19 cellular contexts compared by ENCODE assay signal in genomic region chr7:26112341-26112740, GRCh38. TPM values are rescaled to one million over a fixed set of nuclear protein-coding genes. Genes with fewer than 3 reads are reported as not detected.
DNase-seq lines count a peak whose midpoint lies in the region; ATAC-seq, FAIRE-seq and TF ChIP-seq lines count a peak whose summit lies in the region.
"Had no signal": no experiment of that assay in that cellular context is flagged by ENCODE, and none has a peak within 500 bp of the region (broad histone marks: within the 10 kb centered on the region; RNA-seq: fewer than 3 reads in every experiment).

No MANE protein-coding gene starts in this region.

- TF ChIP-seq CTCF in K562 (IDR thresholded peaks at IDR 0.05 in 2 of 3, conservative IDR thresholded peaks at IDR 0.05 in 1 of 3; ENCODE audit: insufficient read depth in 2 of 3, low read depth in 1 of 3, low read length in 3 of 3) (no peak; a peak in 1 of 6 replicates), neural progenitor cell (IDR thresholded peaks at IDR 0.05) (no peak), heart left ventricle (IDR thresholded peaks at IDR 0.05) (no peak)

- in situ Hi-C loops in K562 (cut with MboI) = no loop called here

- no peak for DNase-seq in activated CD4-positive, alpha-beta T cell treated with anti-CD3 and anti-CD28 coated beads, Interleukin-2, amount 10 ng/mL, durations not matched to agents 7 days and 5 days
- DNase-seq in activated CD4-positive, alpha-beta T cell treated with anti-CD3 and anti-CD28 coated beads for 36 hours = no peak
- DNase-seq in T-cell (no peak), K562 (ENCODE audit: extremely low read depth in 1 of 4, low spot score in 3 of 4) (no peak), neural progenitor cell (ENCODE audit: low spot score) (no peak), heart left ventricle (no peak)
- DNase-seq: Caco-2; CD4-positive, alpha-beta T cell; DMS153; DND-41 had no signal

- H3K27me3 ChIP-seq in K562 (ENCODE audit: control insufficient read depth in 2 of 2, insufficient read depth in 2 of 2, low read length in 2 of 2) (peaks cover 17 to 24% of the 10 kb centered on the region in 2 experiments), neural progenitor cell (no peaks in the 10 kb centered on the region), heart left ventricle (peaks cover 0 to 16% (median 3%) of the 10 kb centered on the region in 9 donors)
- H3K27me3 ChIP-seq: BLaER1 had no signal

- H3K36me3 Mint-ChIP-seq in activated CD4-positive, alpha-beta T cell treated with anti-CD3 and anti-CD28 coated beads, Interleukin-2, amount 10 ng/mL, durations not matched to agents 7 days and 5 days (ENCODE audit: low read depth) = no peaks in the 10 kb centered on the region
- no peaks in the 10 kb centered on the region for H3K36me3 Mint-ChIP-seq in activated CD4-positive, alpha-beta T cell treated with anti-CD3 and anti-CD28 coated beads for 36 hours (ENCODE audit: low read depth)
- H3K36me3 Mint-ChIP-seq in T-cell (no peaks in the 10 kb centered on the region), neural progenitor cell (peaks cover 2% of the 10 kb centered on the region)

- POLR2A ChIA-PET in activated CD4-positive, alpha-beta T cell treated with anti-CD3 and anti-CD28 coated beads, Interleukin-2, amount 10 ng/mL, durations not matched to agents 7 days and 5 days (lab: Charles Lee) = no interaction called here
- POLR2A ChIA-PET in activated CD4-positive, alpha-beta T cell treated with anti-CD3 and anti-CD28 coated beads for 36 hours (lab: Charles Lee) = no interaction called here
- POLR2A ChIA-PET in T-cell (lab: Charles Lee) (interaction anchor here in 1 of 2 donors (0.5 to 0.9 kb wide), 2 partner anchors 40 to 83 kb away, joined by 3 to 7 read pairs; partner anchors contain the start of gene NFE2L3), K562 (lab: Yijun Ruan, JAX) (interaction anchor here (0.5 to 1.4 kb wide), 2 partner anchors 16 to 90 kb away, joined by 3 read pairs; no protein-coding TSS in a partner anchor)

- H3K79me2 ChIP-seq in K562 (ENCODE audit: control insufficient read depth, insufficient read depth, low read length) (no peaks in the 10 kb centered on the region), neural progenitor cell (ENCODE audit: low read depth) (no peaks in the 10 kb centered on the region)

- H3K9me1 ChIP-seq in K562 (ENCODE audit: control insufficient read depth, insufficient read depth, low read length) = no peaks in the 10 kb centered on the region

- FAIRE-seq in K562 (lab: Jason Lieb, UNC) = no peak
- FAIRE-seq: GM19239 had no signal

- WGBS in K562 (ENCODE audit: insufficient coverage, low coverage, missing lambda C conversion rate) = 13% methylated on average over 3 of the region's 3 CpGs
- 75 to 93% (median 91%) methylated on average over 3 of the region's 3 CpGs for WGBS in heart left ventricle, 4 donors

- H3K9ac ChIP-seq in K562 (ENCODE audit: insufficient read depth in 1 of 2, low read depth in 2 of 2, low read length in 2 of 2) (no peak overlapping the region), neural progenitor cell (no peak overlapping the region)
- H3K9ac ChIP-seq: BLaER1 had no signal

- H4K20me1 ChIP-seq in K562 (replicated peaks; ENCODE audit: control insufficient read depth, insufficient read depth, low read length) (no peaks in the 10 kb centered on the region), neural progenitor cell (ENCODE audit: low read depth) (no peaks in the 10 kb centered on the region)
- H4K20me1 ChIP-seq: BLaER1 had no signal

- H2AFZ ChIP-seq in K562 (ENCODE audit: low read depth, low read length) = no peak overlapping the region
- H2AFZ ChIP-seq in neural progenitor cell (replicated peaks) = peak overlapping the region; percentile 27
- H2AFZ ChIP-seq: GM23338 had no signal

- no peaks in the 10 kb centered on the region for H3K9me3 ChIP-seq in K562 (replicated peaks; ENCODE audit: control insufficient read depth, insufficient read depth, low read depth, low read length)
- H3K9me3 ChIP-seq in neural progenitor cell (ENCODE audit: low read depth) = no peaks in the 10 kb centered on the region
- H3K9me3 ChIP-seq in heart left ventricle = no peaks in the 10 kb centered on the region
- H3K9me3 ChIP-seq: BLaER1, Caco-2, HAP-1 had no signal

- intact Hi-C loops in activated CD4-positive, alpha-beta T cell treated with anti-CD3 and anti-CD28 coated beads for 36 hours (cut with DNase I, micrococcal nuclease) = no loop called here
- intact Hi-C loops in K562 (cut with micrococcal nuclease) = no loop called here
- intact Hi-C loops in heart left ventricle (cut with DNase I) = no loop called here

- H3K4me3 Mint-ChIP-seq in activated CD4-positive, alpha-beta T cell treated with anti-CD3 and anti-CD28 coated beads, Interleukin-2, amount 10 ng/mL, durations not matched to agents 7 days and 5 days = no peak overlapping the region
- H3K4me3 Mint-ChIP-seq in activated CD4-positive, alpha-beta T cell treated with anti-CD3 and anti-CD28 coated beads for 36 hours = no peak overlapping the region
- H3K4me3 Mint-ChIP-seq in T-cell (no peak overlapping the region), neural progenitor cell (no peak overlapping the region)
- H3K4me3 Mint-ChIP-seq: B cell; CD14-positive monocyte; CD4-positive, alpha-beta T cell; GM23338 had no signal

- CTCF ChIA-PET in activated CD4-positive, alpha-beta T cell treated with anti-CD3 and anti-CD28 coated beads, Interleukin-2, amount 10 ng/mL, durations not matched to agents 7 days and 5 days (lab: Charles Lee) = interaction anchor here (0.5 to 1.3 kb wide), 3 partner anchors 16 to 59 kb away, joined by 3 to 4 read pairs (median 4); no protein-coding TSS in a partner anchor
- CTCF ChIA-PET in activated CD4-positive, alpha-beta T cell treated with anti-CD3 and anti-CD28 coated beads for 36 hours (lab: Charles Lee) = interaction anchor here (0.6 to 1.5 kb wide), 5 partner anchors 7 to 400 kb away, joined by 3 to 5 read pairs (median 4); no protein-coding TSS in a partner anchor
- CTCF ChIA-PET in T-cell (lab: Charles Lee) (interaction anchor here (0.7 to 1.4 kb wide), 5 partner anchors 19 to 1433 kb away, joined by 3 to 10 read pairs (median 4); no protein-coding TSS in a partner anchor), K562 (lab: Yijun Ruan, JAX; ENCODE audit: low intra/inter-chr PET ratio) (no interaction called here)

- no TSS peak for BruUV-seq in K562 (replicated peaks; lab: Mats Ljungman, UMichigan)

- H3K27ac ChIP-seq in K562 (ENCODE audit: extremely low read depth, low read depth, low read length) (no peak overlapping the region), neural progenitor cell (no peak overlapping the region), heart left ventricle (no peak overlapping the region)
- H3K27ac ChIP-seq: 22Rv1, BLaER1 had no signal

- H3K4me2 ChIP-seq in K562 (ENCODE audit: insufficient read depth, low read length) (no peak overlapping the region), neural progenitor cell (no peak overlapping the region)
- H3K4me2 ChIP-seq: BLaER1, GM23338 had no signal

- no peak for ATAC-seq in activated CD4-positive, alpha-beta T cell treated with anti-CD3 and anti-CD28 coated beads for 36 hours
- ATAC-seq in T-cell (replicated peaks in 1 of 4) = peak in 3 of 4 experiments; percentile 37 to 44 (median 41)
- no peak for ATAC-seq in K562
- no peak for ATAC-seq in GM19328 (IDR thresholded peaks at IDR 0.05; ENCODE audit: unreplicated experiment)
- no peak for ATAC-seq in heart left ventricle
- ATAC-seq in HG02885 (IDR thresholded peaks at IDR 0.05; ENCODE audit: poor library complexity, unreplicated experiment) = no peak
- ATAC-seq: GM23338 had no signal

- H3K4me1 ChIP-seq in K562 (replicated peaks in 1 of 2; ENCODE audit: control insufficient read depth in 2 of 2, insufficient read depth in 2 of 2, low read length in 2 of 2) = no peaks in the 10 kb centered on the region
- peaks cover 24% of the 10 kb centered on the region for H3K4me1 ChIP-seq in neural progenitor cell
- no peaks in the 10 kb centered on the region for H3K4me1 ChIP-seq in heart left ventricle
- H3K4me1 ChIP-seq: BLaER1, Caco-2, HAP-1 had no signal

- H3F3A ChIP-seq in neural progenitor cell (ENCODE audit: low read depth) = no peaks in the 10 kb centered on the region

- no peak; a peak in 1 of 4 replicates for TF ChIP-seq RAD21 in K562 (CRISPR knock-in tag; conservative IDR thresholded peaks at IDR 0.05 in 1 of 2, IDR thresholded peaks at IDR 0.05 in 1 of 2)

- H3K27ac Mint-ChIP-seq in activated CD4-positive, alpha-beta T cell treated with anti-CD3 and anti-CD28 coated beads, Interleukin-2, amount 10 ng/mL, durations not matched to agents 7 days and 5 days = peak overlapping the region; percentile 25
- no peak overlapping the region for H3K27ac Mint-ChIP-seq in activated CD4-positive, alpha-beta T cell treated with anti-CD3 and anti-CD28 coated beads for 36 hours
- H3K27ac Mint-ChIP-seq in T-cell (peak overlapping the region in 1 of 2 donors; percentile 21), neural progenitor cell (no peak overlapping the region)
- H3K27ac Mint-ChIP-seq: B cell; CD14-positive monocyte; CD4-positive, alpha-beta T cell; GM23338 had no signal

- H3K4me1 Mint-ChIP-seq in activated CD4-positive, alpha-beta T cell treated with anti-CD3 and anti-CD28 coated beads, Interleukin-2, amount 10 ng/mL, durations not matched to agents 7 days and 5 days = peaks cover 15% of the 10 kb centered on the region
- peaks cover 8% of the 10 kb centered on the region for H3K4me1 Mint-ChIP-seq in activated CD4-positive, alpha-beta T cell treated with anti-CD3 and anti-CD28 coated beads for 36 hours
- peaks cover 7 to 8% (median 8%) of the 10 kb centered on the region in 3 donors for H3K4me1 Mint-ChIP-seq in T-cell
- peaks cover 11% of the 10 kb centered on the region for H3K4me1 Mint-ChIP-seq in neural progenitor cell
- H3K4me1 Mint-ChIP-seq: B cell, CD14-positive monocyte had no signal

- H3K36me3 ChIP-seq in K562 (ENCODE audit: control insufficient read depth, insufficient read depth, low read length) (no peaks in the 10 kb centered on the region), neural progenitor cell (no peaks in the 10 kb centered on the region), heart left ventricle (no peaks in the 10 kb centered on the region)
- H3K36me3 ChIP-seq: BLaER1, HAP-1 had no signal

- H3K9me3 Mint-ChIP-seq in activated CD4-positive, alpha-beta T cell treated with anti-CD3 and anti-CD28 coated beads, Interleukin-2, amount 10 ng/mL, durations not matched to agents 7 days and 5 days = no peaks in the 10 kb centered on the region
- no peaks in the 10 kb centered on the region for H3K9me3 Mint-ChIP-seq in activated CD4-positive, alpha-beta T cell treated with anti-CD3 and anti-CD28 coated beads for 36 hours (ENCODE audit: low read depth)
- H3K9me3 Mint-ChIP-seq in T-cell (no peaks in the 10 kb centered on the region), neural progenitor cell (peaks cover 2% of the 10 kb centered on the region)
- H3K9me3 Mint-ChIP-seq: CD4-positive, alpha-beta T cell; GM23338 had no signal

- H3K4me3 ChIP-seq in K562 = no peak overlapping the region
- H3K4me3 ChIP-seq in neural progenitor cell = no peak overlapping the region
- no peak overlapping the region for H3K4me3 ChIP-seq in heart left ventricle
- H3K4me3 ChIP-seq: BLaER1, GM23338, HAP-1 had no signal

- no peaks in the 10 kb centered on the region for H3K27me3 Mint-ChIP-seq in activated CD4-positive, alpha-beta T cell treated with anti-CD3 and anti-CD28 coated beads, Interleukin-2, amount 10 ng/mL, durations not matched to agents 7 days and 5 days
- H3K27me3 Mint-ChIP-seq in activated CD4-positive, alpha-beta T cell treated with anti-CD3 and anti-CD28 coated beads for 36 hours = no peaks in the 10 kb centered on the region
- H3K27me3 Mint-ChIP-seq in T-cell = no peaks in the 10 kb centered on the region
- H3K27me3 Mint-ChIP-seq in neural progenitor cell (ENCODE audit: insufficient read depth, low read depth) = peaks cover 6% of the 10 kb centered on the region
- H3K27me3 Mint-ChIP-seq: B cell; CD4-positive, alpha-beta T cell had no signal

- TF ChIP-seq EP300 in K562 (IDR thresholded peaks at IDR 0.05; ENCODE audit: low read length) = no peak

- TF ChIP-seq POLR2A in K562 (conservative IDR thresholded peaks at IDR 0.05) = no peak
- no peak for TF ChIP-seq POLR2A in heart left ventricle (IDR thresholded peaks at IDR 0.05)

RNA-seq across cellular contexts. Expression of gene NFE2L3, which starts 39.7 kb away (rescaled TPM):
- total RNA-seq in activated CD4-positive, alpha-beta T cell treated with anti-CD3 and anti-CD28 coated beads, Interleukin-2, amount 10 ng/mL, durations not matched to agents 7 days and 5 days = 10 to 100 TPM; 12.0 to 15.3 TPM
- total RNA-seq in activated CD4-positive, alpha-beta T cell treated with anti-CD3 and anti-CD28 coated beads for 36 hours = 10 to 100 TPM; 19.9 to 23.8 TPM
- total RNA-seq in T-cell = 1 to 10 TPM; 1.8 to 6.2 (median 5.1) TPM
- total RNA-seq in K562 (2011; cell fraction: chromatin; rRNA removed; ENCODE audit: low replicate concordance) = 6.9 and 15.2 TPM in 2 replicates
- total RNA-seq in K562 (2011; cell fraction: nucleolus; rRNA removed) = 7.7 and 8.9 TPM in 2 replicates
- 12.5 and 15.0 TPM in 2 replicates for total RNA-seq in K562 (2011; cell fraction: nucleoplasm; rRNA removed)
- 9.1 and 14.1 TPM in 2 replicates for total RNA-seq in K562 (2014; rRNA removed)
- 16.2 and 17.0 TPM in 2 replicates for total RNA-seq in K562 (2014; rRNA removed; fragmentation: Illumina TruSeq; extraction: Trizol)
- total RNA-seq in K562 (2015; rRNA removed; fragmentation: Illumina TruSeq; extraction: Trizol) = 14.3 and 15.2 TPM in 2 replicates
- 11.8 and 12.2 TPM in 2 replicates for total RNA-seq in K562 (2021)
- 12.4 and 13.7 TPM in 2 replicates for polyA plus RNA-seq in K562 (2011; rRNA removed)
- 4.6 and 7.2 TPM in 2 replicates for polyA plus RNA-seq in K562 (2011; cell fraction: cytosol; rRNA removed)
- 3.7 and 7.1 TPM in 2 replicates for polyA plus RNA-seq in K562 (2011; cell fraction: nucleus; rRNA removed)
- 7.3 and 11.7 TPM in 2 replicates for polyA plus RNA-seq in K562 (2012)
- polyA plus RNA-seq in K562 (2014; fragmentation: Illumina TruSeq; extraction: Trizol) = 14.4 and 16.9 TPM in 2 replicates
- polyA plus RNA-seq in K562 (2014; fragmentation: Nextera tagmentation; extraction: Ambion mirVana) = 1 to 10 TPM; 2.9 to 4.8 TPM
- polyA plus RNA-seq in K562 (2014; rRNA removed) = 9.5 and 10.7 TPM in 2 replicates
- polyA minus RNA-seq in K562 (2011; rRNA and poly(A)+ RNA removed) = 14.4 and 20.7 TPM in 2 replicates
- 3.3 and 5.5 TPM in 2 replicates for polyA minus RNA-seq in K562 (2011; cell fraction: cytosol; rRNA and poly(A)+ RNA removed)
- polyA minus RNA-seq in K562 (2011; cell fraction: nucleus; rRNA and poly(A)+ RNA removed) = 4.0 and 13.1 TPM in 2 replicates
- 6.2 and 6.9 TPM in 2 replicates for total RNA-seq in neural progenitor cell (ENCODE audit: low replicate concordance)
- 1 to 10 TPM in 7 of 9 donors, under 1 TPM in 2; 0.75 to 5.6 (median 1.8) TPM for total RNA-seq in heart left ventricle
- 1 to 10 TPM; 1.1 to 1.8 TPM for polyA plus RNA-seq in heart left ventricle

Comparison
In these comparisons a context has a peak if more than half of its experiments do, and no peak if none do; other contexts are left out.
1. ATAC-seq: peak in T-cell (3 of 4); none in activated CD4-positive, alpha-beta T cell treated with anti-CD3 and anti-CD28 coated beads for 36 hours (single experiment), K562 (single experiment), GM19328 (single experiment), heart left ventricle (0 of 4) and HG02885 (single experiment).